ENCODE assay signal across 1 cellular context in genomic region chr1:160401487-160401805, GRCh38.
A peak's percentile ranks its signal among the peaks of the same experiment; 100 is the strongest.
TF ChIP-seq lines count a peak whose summit lies in the region.

No MANE protein-coding gene starts in this region.

TF ChIP-seq in GM12878, 131 proteins besides CTCF, POLR2A, EP300 and RAD21:
- TF ChIP-seq TCF3 (IDR thresholded peaks at IDR 0.05; ENCODE audit: borderline replicate concordance, insufficient read depth, low read depth, low read length) = no peak
- TF ChIP-seq NFYA (IDR thresholded peaks at IDR 0.05; ENCODE audit: borderline replicate concordance, low read depth, low read length) = no peak
- TF ChIP-seq MLLT1 (IDR thresholded peaks at IDR 0.05) = peak; percentile 17; the same call in 1 of the 2 replicates
- no peak for TF ChIP-seq CHD2 (IDR thresholded peaks at IDR 0.05; ENCODE audit: borderline replicate concordance, low read depth, low read length)
- no peak for TF ChIP-seq SKIL (IDR thresholded peaks at IDR 0.05; ENCODE audit: low read depth, poor library complexity, severe bottlenecking)
- no peak for TF ChIP-seq IRF3 (IDR thresholded peaks at IDR 0.05)
- TF ChIP-seq MEF2A (IDR thresholded peaks at IDR 0.05; ENCODE audit: insufficient read depth, low read depth, low read length) = no peak
TF ChIP-seq in GM12878: peak in this region for 1.
